Comparison of ENCODE assay signal across 25 cellular contexts in the genomic region with DNA sequence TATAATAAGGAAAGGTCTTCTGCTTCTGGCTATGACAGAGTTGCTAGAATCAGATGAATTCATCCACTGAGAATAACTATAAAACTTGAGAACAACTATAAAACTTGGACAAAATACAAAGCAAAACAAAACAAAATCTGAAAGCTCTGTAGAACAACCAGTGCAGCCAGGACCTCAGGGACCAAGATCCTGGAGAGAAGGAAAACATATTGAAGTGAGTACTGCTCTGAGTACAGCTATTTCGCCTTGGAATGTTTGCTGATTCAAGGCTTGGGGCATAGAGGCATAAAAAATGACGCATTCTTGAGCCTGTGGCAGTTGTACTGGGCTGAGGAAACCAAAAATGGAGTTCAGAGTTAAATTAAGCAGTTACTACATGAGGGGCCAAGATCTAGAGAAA. TPM values are rescaled to one million over a fixed set of nuclear protein-coding genes. Genes with fewer than 3 reads are reported as not detected.
DNase-seq lines count a peak whose midpoint lies in the region; ATAC-seq and TF ChIP-seq lines count a peak whose summit lies in the region.
"Had no signal": no experiment of that assay in that cellular context is flagged by ENCODE, and none has a peak within 500 bp of the region (broad histone marks: within the 10 kb centered on the region; RNA-seq: fewer than 3 reads in every experiment).

No MANE protein-coding gene starts in this region.

- H3K27ac ChIP-seq in prostate gland: peak overlapping the region; percentile 86 to 96
- H3K27ac ChIP-seq: BLaER1 had no signal

- H3K36me3 ChIP-seq in prostate gland (no peaks in the 10 kb centered on the region), HAP-1 (replicated peaks) (no peaks in the 10 kb centered on the region)
- H3K36me3 ChIP-seq: BLaER1 had no signal

- intact Hi-C loops in prostate gland (cut with DNase I): no loop called here

- TF ChIP-seq POLR2A in prostate gland (IDR thresholded peaks at IDR 0.05): no peak

- H3K4me1 ChIP-seq in prostate gland (replicated peaks) (peaks cover 3% of the 10 kb centered on the region), HAP-1 (no peaks in the 10 kb centered on the region)
- H3K4me1 ChIP-seq: BLaER1 had no signal

- no peaks in the 10 kb centered on the region for H3K9me3 Mint-ChIP-seq in HFFc6

- H3K27me3 ChIP-seq in prostate gland (replicated peaks; ENCODE audit: insufficient read depth) (no peaks in the 10 kb centered on the region), HAP-1 (ENCODE audit: low read depth) (no peaks in the 10 kb centered on the region)
- H3K27me3 ChIP-seq: BLaER1 had no signal

- H3K4me3 ChIP-seq in prostate gland: no peak overlapping the region
- no peak overlapping the region for H3K4me3 ChIP-seq in HAP-1
- H3K4me3 ChIP-seq: BLaER1, GM12878 had no signal

- no peak overlapping the region for H3K4me3 Mint-ChIP-seq in HFFc6

- H3K36me3 Mint-ChIP-seq in HFFc6 (ENCODE audit: low read depth): no peaks in the 10 kb centered on the region
- H3K36me3 Mint-ChIP-seq: CD4-positive, CD25-positive, alpha-beta regulatory T cell had no signal

- H3K27me3 Mint-ChIP-seq in HFFc6 (ENCODE audit: insufficient read depth): peaks cover 8% of the 10 kb centered on the region

- H3K27ac Mint-ChIP-seq in HFFc6: no peak overlapping the region
- H3K27ac Mint-ChIP-seq: CD4-positive, CD25-positive, alpha-beta regulatory T cell had no signal

- no peak for ATAC-seq in GM21390 (IDR thresholded peaks at IDR 0.05; ENCODE audit: unreplicated experiment)
- no peak for ATAC-seq in HG03469 (IDR thresholded peaks at IDR 0.05; ENCODE audit: unreplicated experiment)
- ATAC-seq: GM12878, HCT116 had no signal

- no peaks in the 10 kb centered on the region for H3K9me3 ChIP-seq in prostate gland
- H3K9me3 ChIP-seq in HAP-1: no peaks in the 10 kb centered on the region
- H3K9me3 ChIP-seq: BLaER1 had no signal

- TF ChIP-seq CTCF in HFFc6 (IDR thresholded peaks at IDR 0.05): no peak
- TF ChIP-seq CTCF in prostate gland (IDR thresholded peaks at IDR 0.05): no peak

- in situ Hi-C loops in HAP-1 (cut with MboI; ENCODE audit: low sequenced_read_pairs): no loop called here

- 17% methylated on average over 2 of the region's 2 CpGs for WGBS in prostate gland

- DNase-seq in EH (ENCODE audit: low read depth): peak; percentile 25
- DNase-seq in HFFc6: peak; percentile 18
- DNase-seq in brain pericyte (ENCODE audit: low read depth, low spot score): peak; percentile 50
- DNase-seq in prostate gland (ENCODE audit: low spot score): no peak
- no peak for DNase-seq in NCI-H345 treated with DMSO at 0.1 percent for 48 hours (lab: John Stamatoyannopoulos, UW; ENCODE audit: unreplicated experiment)
- no peak for DNase-seq in HAP-1 (ENCODE audit: low spot score in 2 of 2)
- DNase-seq: CD4-positive, CD25-positive, alpha-beta regulatory T cell; DMS153; GDM1; GOT3; NCI-H1048; NCI-H1417; NCI-H1694; NCI-H2081; NCI-H2227 treated with DMSO at 0.1 percent for 48 hours; NCI-H510A; NCI-H69; RPMI8226; SHP77 had no signal

- H3K4me1 Mint-ChIP-seq in HFFc6 (ENCODE audit: low read depth): peaks cover 21% of the 10 kb centered on the region
- H3K4me1 Mint-ChIP-seq: CD4-positive, CD25-positive, alpha-beta regulatory T cell had no signal

RNA-seq across cellular contexts. Expression of gene FOXA1, which starts 21.7 kb away (rescaled TPM):
- total RNA-seq in HFFc6 (2021; fragmentation: NEBNext Ultra II Directional; extraction: Animal tissue kit (Norgen Biotek cat#: 25700)): 1 to 10 TPM in 4 of 6 experiments, under 1 TPM in 2; 0.36 to 7.3 (median 7.0) TPM
- 100 to 1,000 TPM; 186 to 656 TPM for total RNA-seq in prostate gland

RNA-seq across cellular contexts. Expression of gene TTC6, which starts 22.1 kb away (rescaled TPM):
- total RNA-seq in HFFc6 (2021; fragmentation: NEBNext Ultra II Directional; extraction: Animal tissue kit (Norgen Biotek cat#: 25700)): 1 to 10 TPM in 1 of 6 experiments, under 1 TPM in 3, not detected in 2; 0.38 to 1.2 (median 0.62) TPM
- 10 to 100 TPM; 88.2 to 89.8 TPM for total RNA-seq in prostate gland
- total RNA-seq: CD4-positive, CD25-positive, alpha-beta regulatory T cell; GM12878; SK-MEL-5 had no signal

Comparison
In these comparisons a context has a peak if more than half of its experiments do, and no peak if none do; other contexts are left out.
1. DNase-seq: peak in EH (single experiment), HFFc6 (single experiment) and brain pericyte (single experiment); none in prostate gland (single experiment), NCI-H345 treated with DMSO at 0.1 percent for 48 hours (single experiment) and HAP-1 (0 of 2).
2. RNA of gene FOXA1, which starts 21.7 kb away (total RNA-seq): 186 to 656 TPM in prostate gland; 0.36 to 7.3 TPM in HFFc6; every median in the first group is over 10 times any median in the second.
3. RNA of gene TTC6, which starts 22.1 kb away (total RNA-seq): 88.2 to 89.8 TPM in prostate gland; 0.38 to 1.2 TPM in HFFc6; every median in the first group is over 10 times any median in the second.